In genomic region chr2:152635635-152636298, GRCh38 we compare ENCODE assay signal across 8 cellular contexts.
DNase-seq lines count a peak whose midpoint lies in the region; ATAC-seq and TF ChIP-seq lines count a peak whose summit lies in the region.

No MANE protein-coding gene starts in this region.

- ATAC-seq in HG03378 (IDR thresholded peaks at IDR 0.05; ENCODE audit: unreplicated experiment) = peak; percentile 83

- 0 out of 2 replicates have a peak overlapping the region, but pooled peaks have one; percentile 18 for H3K4me2 ChIP-seq in OCI-LY3 (ENCODE audit: low read length)

- peaks cover 4% of the 10 kb centered on the region for H3K4me1 Mint-ChIP-seq in activated T-cell treated with anti-CD3 and anti-CD28 coated beads, Interleukin-2, amount 50 U/mL, for 24 hours (ENCODE audit: low read depth)

- H3K9me3 ChIP-seq in OCI-LY3 (ENCODE audit: insufficient read depth, low read length) = no peaks in the 10 kb centered on the region
- H3K9me3 ChIP-seq in neutrophil = no peaks in the 10 kb centered on the region
- no peaks in the 10 kb centered on the region for H3K9me3 ChIP-seq in thyroid gland

- TF ChIP-seq CTCF in OCI-LY3 (IDR thresholded peaks at IDR 0.05; ENCODE audit: low read depth, low read length) (peak; percentile 92), fibroblast of pulmonary artery (IDR thresholded peaks at IDR 0.05; ENCODE audit: low read length, missing control alignments) (peak; percentile 80), neutrophil (IDR thresholded peaks at IDR 0.05) (peak; percentile 85), thyroid gland (IDR thresholded peaks at IDR 0.05) (peak; percentile 51 to 84 (median 80))

- 0 out of 2 replicates have a peak overlapping the region, but pooled peaks have one; percentile 44 for H2AFZ ChIP-seq in OCI-LY3 (ENCODE audit: low read depth, low read length)

- 27 to 32% methylated on average over 5 of the region's 5 CpGs for WGBS in thyroid gland, 2 donors

- peak; percentile 62 for DNase-seq in SIG-M5 treated with dmso at 0.1 percent for 504 hours (lab: John Stamatoyannopoulos, UW; ENCODE audit: unreplicated experiment)
- DNase-seq in SIG-M5 (lab: John Stamatoyannopoulos, UW) = no peak
- DNase-seq in activated T-cell treated with anti-CD3 and anti-CD28 coated beads, Interleukin-2, amount 50 U/mL, for 24 hours = peak; percentile 71
- DNase-seq in fibroblast of pulmonary artery (ENCODE audit: low read depth) = peak; percentile 68
- DNase-seq in thyroid gland = peak; percentile 48 to 67

- H3K4me1 ChIP-seq in OCI-LY3 (ENCODE audit: low read length) (no peaks in the 10 kb centered on the region), neutrophil (ENCODE audit: control insufficient read depth in 1 of 2, insufficient read depth in 1 of 2, low read depth in 1 of 2, low read length in 1 of 2) (peaks cover 12 to 17% of the 10 kb centered on the region in 2 experiments), thyroid gland (no peaks in the 10 kb centered on the region)

- H3K9me3 Mint-ChIP-seq in activated T-cell treated with anti-CD3 and anti-CD28 coated beads, Interleukin-2, amount 50 U/mL, for 24 hours = no peaks in the 10 kb centered on the region

- TF ChIP-seq POLR2A in thyroid gland (IDR thresholded peaks at IDR 0.05) = no peak

- no peaks in the 10 kb centered on the region for H4K20me1 ChIP-seq in OCI-LY3 (ENCODE audit: insufficient read depth, low read length)

- H3K27me3 Mint-ChIP-seq in activated T-cell treated with anti-CD3 and anti-CD28 coated beads, Interleukin-2, amount 50 U/mL, for 24 hours = peaks cover 9% of the 10 kb centered on the region

- no peak overlapping the region for H3K4me3 ChIP-seq in OCI-LY3 (ENCODE audit: low read length)
- no peak overlapping the region for H3K4me3 ChIP-seq in fibroblast of pulmonary artery (replicated peaks; ENCODE audit: low read depth, low read length)
- no peak overlapping the region for H3K4me3 ChIP-seq in neutrophil (ENCODE audit: low read depth in 1 of 2, low read length in 1 of 2)
- no peak overlapping the region for H3K4me3 ChIP-seq in thyroid gland (replicated peaks in 1 of 3)

- no peaks in the 10 kb centered on the region for H3K36me3 ChIP-seq in OCI-LY3 (replicated peaks; ENCODE audit: low read depth, low read length)
- no peaks in the 10 kb centered on the region for H3K36me3 ChIP-seq in neutrophil
- H3K36me3 ChIP-seq in thyroid gland = peaks cover 18 to 26% of the 10 kb centered on the region in 2 donors

- H3K4me3 Mint-ChIP-seq in activated T-cell treated with anti-CD3 and anti-CD28 coated beads, Interleukin-2, amount 50 U/mL, for 24 hours = no peak overlapping the region

- no peak overlapping the region for H3K27ac ChIP-seq in OCI-LY3 (ENCODE audit: low read length)
- no peak overlapping the region for H3K27ac ChIP-seq in neutrophil
- H3K27ac ChIP-seq in thyroid gland = no peak overlapping the region

- intact Hi-C loops in thyroid gland (cut with DNase I) = loop anchor here (5.0 to 10.0 kb wide), 2 partner anchors 301 to 448 kb away; partner anchors contain the start of gene FMNL2

- H3K27ac Mint-ChIP-seq in activated T-cell treated with anti-CD3 and anti-CD28 coated beads, Interleukin-2, amount 50 U/mL, for 24 hours = no peak overlapping the region

- no peak overlapping the region for H3K9ac ChIP-seq in OCI-LY3 (ENCODE audit: low read length)

- H3K36me3 Mint-ChIP-seq in activated T-cell treated with anti-CD3 and anti-CD28 coated beads, Interleukin-2, amount 50 U/mL, for 24 hours (ENCODE audit: low read depth) = no peaks in the 10 kb centered on the region

- H3K27me3 ChIP-seq in OCI-LY3 (ENCODE audit: low read depth, low read length) (no peaks in the 10 kb centered on the region), neutrophil (peaks cover 9% of the 10 kb centered on the region), thyroid gland (no peaks in the 10 kb centered on the region)

- no peaks in the 10 kb centered on the region for H3K79me2 ChIP-seq in OCI-LY3 (ENCODE audit: low read length)
